Comparison of ENCODE assay signal across 1 cellular context in genomic region chr18:62769216-62769615, GRCh38.
TF ChIP-seq lines count a peak whose summit lies in the region.

No MANE protein-coding gene starts in this region.

TF ChIP-seq in WTC11, 78 proteins besides CTCF, POLR2A, EP300 and RAD21 (continued from another document):
- TF ChIP-seq PRDM15 (CRISPR knock-in tag; IDR thresholded peaks at IDR 0.05) (no peak), ATF1 (CRISPR knock-in tag; IDR thresholded peaks at IDR 0.05) (no peak), NFYB (CRISPR knock-in tag; conservative IDR thresholded peaks at IDR 0.05; ENCODE audit: low read depth) (no peak), TP53 (CRISPR knock-in tag; IDR thresholded peaks at IDR 0.05) (no peak), MXD4 (CRISPR knock-in tag; IDR thresholded peaks at IDR 0.05; ENCODE audit: borderline replicate concordance) (no peak), ZNF425 (CRISPR knock-in tag; conservative IDR thresholded peaks at IDR 0.05) (no peak), NFE2L1 (CRISPR knock-in tag; IDR thresholded peaks at IDR 0.05) (no peak), ZNF121 (CRISPR knock-in tag; IDR thresholded peaks at IDR 0.05) (no peak), SMAD3 (CRISPR knock-in tag; IDR thresholded peaks at IDR 0.05; ENCODE audit: borderline replicate concordance) (no peak), IRF2 (CRISPR knock-in tag; IDR thresholded peaks at IDR 0.05; ENCODE audit: borderline replicate concordance, low read depth) (no peak)
